ENCODE assay signal across 23 cellular contexts in the genomic region with DNA sequence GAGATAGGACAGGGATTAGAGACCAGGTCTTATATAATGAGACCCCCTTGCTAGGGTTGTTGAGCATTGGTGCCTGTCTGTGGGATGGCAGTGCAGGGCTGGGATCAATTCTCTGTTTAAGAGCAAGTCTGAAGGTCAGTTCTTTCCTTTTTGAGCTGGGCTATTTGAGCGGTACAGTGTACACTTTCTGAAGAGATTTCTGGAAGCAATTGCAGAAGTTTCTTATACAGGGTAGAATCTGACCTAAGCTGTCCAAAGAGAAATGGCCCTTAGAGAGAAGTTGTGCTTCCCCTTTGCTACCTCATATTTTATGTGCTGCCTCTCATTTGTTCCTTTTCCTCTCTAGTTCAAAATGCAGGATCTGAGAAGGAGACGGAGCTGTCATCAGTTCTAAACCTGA. TPM values are rescaled to one million over a fixed set of nuclear protein-coding genes. Genes with fewer than 3 reads are reported as not detected.
DNase-seq lines count a peak whose midpoint lies in the region; ATAC-seq lines count a peak whose summit lies in the region.
"Had no signal": no experiment of that assay in that cellular context is flagged by ENCODE, and none has a peak within 500 bp of the region (broad histone marks: within the 10 kb centered on the region; RNA-seq: fewer than 3 reads in every experiment).

No MANE protein-coding gene starts in this region.

- intact Hi-C loops in CD4-positive, alpha-beta memory T cell (cut with micrococcal nuclease), result no loop called here

- H3K27ac ChIP-seq in angular gyrus (ENCODE audit: low read depth, low read length) (peak overlapping the region; percentile 64), substantia nigra (ENCODE audit: low read depth, low read length, poor library complexity, severe bottlenecking) (peak overlapping the region; percentile 54)
- no peak overlapping the region for H3K27ac ChIP-seq in CD4-positive, alpha-beta memory T cell (ENCODE audit: low read depth, low read length)
- H3K27ac ChIP-seq: coronary artery, lower lobe of right lung, prostate gland had no signal

- H3K9me3 Mint-ChIP-seq in CD4-positive, alpha-beta memory T cell, result no peaks in the 10 kb centered on the region
- H3K9me3 Mint-ChIP-seq: activated CD4-positive, alpha-beta memory T cell treated with anti-CD3 and anti-CD28 coated beads for 36 hours; GM23338; type B pancreatic cell had no signal

- H3K27me3 Mint-ChIP-seq in CD4-positive, alpha-beta memory T cell, result no peaks in the 10 kb centered on the region
- H3K27me3 Mint-ChIP-seq: activated CD4-positive, alpha-beta memory T cell treated with anti-CD3 and anti-CD28 coated beads for 36 hours; activated naive CD8-positive, alpha-beta T cell; type B pancreatic cell had no signal

- H3K4me1 Mint-ChIP-seq in CD4-positive, alpha-beta memory T cell, result peaks cover 0 to 2% (median 0%) of the 10 kb centered on the region in 4 donors

- no peaks in the 10 kb centered on the region for H3K9me3 ChIP-seq in CD4-positive, alpha-beta memory T cell (ENCODE audit: control insufficient read depth in 1 of 2, low read length in 2 of 2)
- H3K9me3 ChIP-seq: lower lobe of right lung, prostate gland had no signal

- H3K27ac Mint-ChIP-seq in CD4-positive, alpha-beta memory T cell, result no peak overlapping the region
- H3K27ac Mint-ChIP-seq: activated CD4-positive, alpha-beta memory T cell treated with anti-CD3 and anti-CD28 coated beads for 36 hours; activated naive CD8-positive, alpha-beta T cell; GM23338; type B pancreatic cell had no signal

- peaks cover 0 to 3% of the 10 kb centered on the region in 2 donors for H3K36me3 Mint-ChIP-seq in CD4-positive, alpha-beta memory T cell
- H3K36me3 Mint-ChIP-seq: activated CD4-positive, alpha-beta memory T cell treated with anti-CD3 and anti-CD28 coated beads for 36 hours; type B pancreatic cell had no signal

- peak; percentile 56 for DNase-seq in SKM-1 treated with dmso at 0.1 percent for 144 hours (lab: John Stamatoyannopoulos, UW; ENCODE audit: unreplicated experiment)
- DNase-seq in SKM-1 (lab: John Stamatoyannopoulos, UW; ENCODE audit: unreplicated experiment), result no peak
- no peak for DNase-seq in left lobe of liver (ENCODE audit: low spot score)
- no peak for DNase-seq in substantia nigra (lab: John Stamatoyannopoulos, UW)
- no peak for DNase-seq in SHP77 (lab: John Stamatoyannopoulos, UW)
- DNase-seq in CD4-positive, alpha-beta memory T cell, result no peak
- DNase-seq in cerebellum (ENCODE audit: low spot score), result no peak
- DNase-seq: 8988T; activated CD4-positive, alpha-beta memory T cell treated with anti-CD3 and anti-CD28 coated beads for 36 hours; DMS153; lower lobe of right lung; NCI-H2081 treated with DMSO at 0.1 percent for 48 hours; NCI-H345; NCI-H774; SW 1271; T1000 had no signal

- H3K36me3 ChIP-seq in CD4-positive, alpha-beta memory T cell (ENCODE audit: insufficient read depth, low read length), result no peaks in the 10 kb centered on the region
- H3K36me3 ChIP-seq: lower lobe of right lung, prostate gland had no signal

- ATAC-seq in left lobe of liver, result peak; percentile 68
- ATAC-seq: activated CD4-positive, CD25-positive, alpha-beta regulatory T cell treated with anti-CD3 and anti-CD28 coated beads, Interleukin-2, amount 50 U/mL, for 24 hours; GM23338 had no signal

- no peaks in the 10 kb centered on the region for H3K4me1 ChIP-seq in CD4-positive, alpha-beta memory T cell (ENCODE audit: insufficient read depth, low read length)
- H3K4me1 ChIP-seq: prostate gland had no signal

- H3K4me3 Mint-ChIP-seq in CD4-positive, alpha-beta memory T cell, result no peak overlapping the region
- H3K4me3 Mint-ChIP-seq: activated CD4-positive, alpha-beta memory T cell treated with anti-CD3 and anti-CD28 coated beads for 36 hours; activated naive CD8-positive, alpha-beta T cell; GM23338; type B pancreatic cell had no signal

- H3K4me3 ChIP-seq in CD4-positive, alpha-beta memory T cell (ENCODE audit: low read length in 2 of 2), result no peak overlapping the region
- H3K4me3 ChIP-seq: coronary artery, GM23338, lower lobe of right lung, prostate gland had no signal

- CTCF ChIA-PET in CD4-positive, alpha-beta memory T cell (lab: Charles Lee; ENCODE audit: partially characterized antibody), result no interaction called here

- POLR2A ChIA-PET in CD4-positive, alpha-beta memory T cell (lab: Charles Lee; ENCODE audit: partially characterized antibody), result no interaction called here

- no peaks in the 10 kb centered on the region for H3K27me3 ChIP-seq in CD4-positive, alpha-beta memory T cell (ENCODE audit: insufficient read depth, low read length)

RNA-seq across cellular contexts. Expression of gene CSTPP1, which starts 35.8 kb away (rescaled TPM):
- total RNA-seq in left lobe of liver, result 4.1 TPM
- total RNA-seq in CD4-positive, alpha-beta memory T cell, result 10 to 100 TPM; 12.4 to 12.8 TPM
- polyA plus RNA-seq in CD4-positive, alpha-beta memory T cell, result 10 to 100 TPM; 22.9 to 24.3 TPM
- total RNA-seq in cerebellum, result 63.5 TPM

RNA-seq across cellular contexts. Expression of gene LRP4, which starts 54.0 kb away (rescaled TPM):
- total RNA-seq in left lobe of liver, result 0.50 TPM
- total RNA-seq in CD4-positive, alpha-beta memory T cell, result not detected
- polyA plus RNA-seq in CD4-positive, alpha-beta memory T cell, result not detected
- total RNA-seq in cerebellum, result 21.2 TPM

Comparison
In these comparisons a context has a peak if more than half of its experiments do, and no peak if none do; other contexts are left out.
1. RNA of gene LRP4, which starts 54.0 kb away (total RNA-seq): 21.2 TPM in cerebellum (single experiment); 0.50 TPM in left lobe of liver (single experiment) and not detected in CD4-positive, alpha-beta memory T cell; every median in the first group is over 10 times any median in the second.